Comparison of ENCODE assay signal across 17 cellular contexts in genomic region chr15:35040339-35041255, GRCh38. TPM values are rescaled to one million over a fixed set of nuclear protein-coding genes. Genes with fewer than 3 reads are reported as not detected.
DNase-seq lines count a peak whose midpoint lies in the region; ATAC-seq and TF ChIP-seq lines count a peak whose summit lies in the region.
"Had no signal": no experiment of that assay in that cellular context is flagged by ENCODE, and none has a peak within 500 bp of the region (broad histone marks: within the 10 kb centered on the region; RNA-seq: fewer than 3 reads in every experiment).

No MANE protein-coding gene starts in this region.

- H3K36me3 ChIP-seq in GM23338 (ENCODE audit: insufficient read depth): no peaks in the 10 kb centered on the region
- H3K36me3 ChIP-seq in OCI-LY7 (ENCODE audit: insufficient read depth, low read length): no peaks in the 10 kb centered on the region
- no peaks in the 10 kb centered on the region for H3K36me3 ChIP-seq in tibial artery
- H3K36me3 ChIP-seq: SJSA1 had no signal

- H3F3A ChIP-seq in GM23338 (replicated peaks; ENCODE audit: low read depth): peaks cover 5% of the 10 kb centered on the region

- CTCF ChIA-PET in OCI-LY7 (lab: Charles Lee; ENCODE audit: unreplicated experiment): no interaction called here
- CTCF ChIA-PET in activated CD4-positive, alpha-beta T cell treated with anti-CD3 and anti-CD28 coated beads, Interleukin-2, amount 10 ng/mL, durations not matched to agents 7 days and 5 days (lab: Charles Lee): no interaction called here

- H3K79me2 ChIP-seq in GM23338 (replicated peaks; ENCODE audit: insufficient read depth): no peaks in the 10 kb centered on the region
- no peaks in the 10 kb centered on the region for H3K79me2 ChIP-seq in OCI-LY7 (ENCODE audit: insufficient read depth, low read depth, low read length)

- H3K27ac Mint-ChIP-seq in GM23338: peak overlapping the region; percentile 3
- peak overlapping the region; percentile 38 for H3K27ac Mint-ChIP-seq in stimulated activated naive B cell treated with anti-CD40 and anti-IgM and Interleukin-4, amounts not matched to agents 10 μg/mL and 1 μg/mL and 100 μg/mL, for 72 hours
- no peak overlapping the region for H3K27ac Mint-ChIP-seq in activated CD4-positive, alpha-beta T cell treated with anti-CD3 and anti-CD28 coated beads, Interleukin-2, amount 10 ng/mL, durations not matched to agents 7 days and 5 days
- H3K27ac Mint-ChIP-seq: B cell; CD4-positive, alpha-beta T cell had no signal

- ATAC-seq in GM23338 (no peak), HG02763 (IDR thresholded peaks at IDR 0.05; ENCODE audit: unreplicated experiment) (no peak)
- peak; percentile 79 to 83 for ATAC-seq in stimulated activated naive B cell treated with anti-CD40 and anti-IgM and Interleukin-4, amounts not matched to agents 10 μg/mL and 1 μg/mL and 100 μg/mL, for 72 hours (replicated peaks)

- peaks cover 29% of the 10 kb centered on the region for H3K4me1 Mint-ChIP-seq in GM23338
- H3K4me1 Mint-ChIP-seq in stimulated activated naive B cell treated with anti-CD40 and anti-IgM and Interleukin-4, amounts not matched to agents 10 μg/mL and 1 μg/mL and 100 μg/mL, for 72 hours: peaks cover 5 to 7% of the 10 kb centered on the region in 2 donors
- H3K4me1 Mint-ChIP-seq in activated CD4-positive, alpha-beta T cell treated with anti-CD3 and anti-CD28 coated beads, Interleukin-2, amount 10 ng/mL, durations not matched to agents 7 days and 5 days: peaks cover 3% of the 10 kb centered on the region

- H3K27me3 Mint-ChIP-seq in GM23338 (ENCODE audit: insufficient read depth, low read depth, poor library complexity): peaks cover 6% of the 10 kb centered on the region
- H3K27me3 Mint-ChIP-seq in stimulated activated naive B cell treated with anti-CD40 and anti-IgM and Interleukin-4, amounts not matched to agents 10 μg/mL and 1 μg/mL and 100 μg/mL, for 72 hours: no peaks in the 10 kb centered on the region
- no peaks in the 10 kb centered on the region for H3K27me3 Mint-ChIP-seq in activated CD4-positive, alpha-beta T cell treated with anti-CD3 and anti-CD28 coated beads, Interleukin-2, amount 10 ng/mL, durations not matched to agents 7 days and 5 days
- H3K27me3 Mint-ChIP-seq: B cell; CD4-positive, alpha-beta T cell had no signal

- H2AFZ ChIP-seq in GM23338 (no peak overlapping the region), OCI-LY7 (ENCODE audit: low read length) (no peak overlapping the region)
- H2AFZ ChIP-seq: PC-9 had no signal

- H4K20me1 ChIP-seq in GM23338 (replicated peaks; ENCODE audit: insufficient read depth) (no peaks in the 10 kb centered on the region), OCI-LY7 (ENCODE audit: insufficient read depth, low read length) (no peaks in the 10 kb centered on the region)

- H3K9me2 ChIP-seq in GM23338 (ENCODE audit: insufficient read depth): no peaks in the 10 kb centered on the region
- no peaks in the 10 kb centered on the region; the same call in 1 of the 2 replicates for H3K9me2 ChIP-seq in OCI-LY7 (ENCODE audit: insufficient read depth, low read length)

- no peak for DNase-seq in GM23338 (ENCODE audit: low spot score)
- DNase-seq in NCI-H2227 treated with DMSO at 0.1 percent for 48 hours (lab: John Stamatoyannopoulos, UW): peak; percentile 36
- DNase-seq in cerebellar cortex (ENCODE audit: low spot score): peak; percentile 77
- DNase-seq in stimulated activated naive B cell treated with anti-CD40 and anti-IgM and Interleukin-4, amounts not matched to agents 10 μg/mL and 1 μg/mL and 100 μg/mL, for 72 hours: no peak
- no peak for DNase-seq in OCI-LY7 (ENCODE audit: low spot score)
- DNase-seq in activated CD4-positive, alpha-beta T cell treated with anti-CD3 and anti-CD28 coated beads, Interleukin-2, amount 10 ng/mL, durations not matched to agents 7 days and 5 days: no peak
- DNase-seq in tibial artery: no peak
- DNase-seq: Calu3; CD4-positive, alpha-beta T cell; H7; NCI-H187 treated with DMSO at 0.1 percent for 48 hours; NCI-H510A; NCI-H774; PC-9 had no signal

- TF ChIP-seq CTCF in GM23338 (conservative IDR thresholded peaks at IDR 0.05; ENCODE audit: low read depth in 2 of 2) (no peak), OCI-LY7 (conservative IDR thresholded peaks at IDR 0.05; ENCODE audit: low read length) (no peak), tibial artery (IDR thresholded peaks at IDR 0.05) (no peak)

- H3K9me3 Mint-ChIP-seq in GM23338: no peaks in the 10 kb centered on the region
- H3K9me3 Mint-ChIP-seq in stimulated activated naive B cell treated with anti-CD40 and anti-IgM and Interleukin-4, amounts not matched to agents 10 μg/mL and 1 μg/mL and 100 μg/mL, for 72 hours: peaks cover 0 to 2% of the 10 kb centered on the region in 2 donors
- no peaks in the 10 kb centered on the region for H3K9me3 Mint-ChIP-seq in activated CD4-positive, alpha-beta T cell treated with anti-CD3 and anti-CD28 coated beads, Interleukin-2, amount 10 ng/mL, durations not matched to agents 7 days and 5 days
- H3K9me3 Mint-ChIP-seq: CD4-positive, alpha-beta T cell had no signal

- H3K27ac ChIP-seq in GM23338 (ENCODE audit: low read depth) (peak overlapping the region; percentile 46), OCI-LY7 (ENCODE audit: low read depth, low read length, poor library complexity, severe bottlenecking) (no peak overlapping the region), tibial artery (no peak overlapping the region)
- H3K27ac ChIP-seq: SJSA1 had no signal

- H3K4me2 ChIP-seq in GM23338: no peak overlapping the region
- H3K4me2 ChIP-seq in OCI-LY7 (ENCODE audit: low read length): no peak overlapping the region

- H3K36me3 Mint-ChIP-seq in GM23338 (ENCODE audit: low read depth): peaks cover 3% of the 10 kb centered on the region; the same call in 1 of the 3 replicates
- H3K36me3 Mint-ChIP-seq in stimulated activated naive B cell treated with anti-CD40 and anti-IgM and Interleukin-4, amounts not matched to agents 10 μg/mL and 1 μg/mL and 100 μg/mL, for 72 hours: no peaks in the 10 kb centered on the region
- H3K36me3 Mint-ChIP-seq in activated CD4-positive, alpha-beta T cell treated with anti-CD3 and anti-CD28 coated beads, Interleukin-2, amount 10 ng/mL, durations not matched to agents 7 days and 5 days (ENCODE audit: low read depth): no peaks in the 10 kb centered on the region

- peaks cover 25% of the 10 kb centered on the region for H3K4me1 ChIP-seq in GM23338 (ENCODE audit: insufficient read depth)
- no peaks in the 10 kb centered on the region for H3K4me1 ChIP-seq in OCI-LY7 (ENCODE audit: insufficient read depth, low read length, poor library complexity, severe bottlenecking)
- no peaks in the 10 kb centered on the region for H3K4me1 ChIP-seq in tibial artery
- H3K4me1 ChIP-seq: SJSA1 had no signal

- intact Hi-C loops in OCI-LY7 (cut with micrococcal nuclease; ENCODE audit: unreplicated experiment) (no loop called here), tibial artery (cut with DNase I; ENCODE audit: low total_unique reads) (no loop called here)

- no peaks in the 10 kb centered on the region for H3K27me3 ChIP-seq in GM23338 (ENCODE audit: insufficient read depth)
- no peaks in the 10 kb centered on the region for H3K27me3 ChIP-seq in tibial artery
- H3K27me3 ChIP-seq: SJSA1 had no signal

- H3K9me3 ChIP-seq in OCI-LY7 (ENCODE audit: low read length) (no peaks in the 10 kb centered on the region), tibial artery (no peaks in the 10 kb centered on the region)
- H3K9me3 ChIP-seq: SJSA1 had no signal

- no peak overlapping the region for H3K4me3 Mint-ChIP-seq in GM23338
- H3K4me3 Mint-ChIP-seq in stimulated activated naive B cell treated with anti-CD40 and anti-IgM and Interleukin-4, amounts not matched to agents 10 μg/mL and 1 μg/mL and 100 μg/mL, for 72 hours: no peak overlapping the region
- no peak overlapping the region for H3K4me3 Mint-ChIP-seq in activated CD4-positive, alpha-beta T cell treated with anti-CD3 and anti-CD28 coated beads, Interleukin-2, amount 10 ng/mL, durations not matched to agents 7 days and 5 days
- H3K4me3 Mint-ChIP-seq: B cell; CD4-positive, alpha-beta T cell had no signal

- no peak overlapping the region for H3K4me3 ChIP-seq in GM23338
- H3K4me3 ChIP-seq in OCI-LY7 (ENCODE audit: low read depth, low read length, poor library complexity, severe bottlenecking): no peak overlapping the region
- no peak overlapping the region for H3K4me3 ChIP-seq in tibial artery
- H3K4me3 ChIP-seq: PC-9, SJSA1 had no signal

- no TSS peak for BruUV-seq in OCI-LY7 (replicated peaks; lab: Mats Ljungman, UMichigan)

- POLR2A ChIA-PET in OCI-LY7 (lab: Charles Lee): no interaction called here
- POLR2A ChIA-PET in activated CD4-positive, alpha-beta T cell treated with anti-CD3 and anti-CD28 coated beads, Interleukin-2, amount 10 ng/mL, durations not matched to agents 7 days and 5 days (lab: Charles Lee): no interaction called here

TF ChIP-seq in GM23338, 12 proteins besides CTCF, POLR2A, EP300 and RAD21 (continues in another document):
- TF ChIP-seq ZNF114 (CRISPR knock-in tag; IDR thresholded peaks at IDR 0.05): no peak
- TF ChIP-seq POLR2AphosphoS5 (IDR thresholded peaks at IDR 0.05; ENCODE audit: low read depth): no peak
- no peak for TF ChIP-seq ZNF331 (CRISPR knock-in tag; IDR thresholded peaks at IDR 0.05; ENCODE audit: low read depth)
- TF ChIP-seq CREB1 (CRISPR knock-in tag; IDR thresholded peaks at IDR 0.05; ENCODE audit: low read depth): no peak

RNA-seq across cellular contexts. Expression of gene NANOGP8, which starts 44.5 kb away (rescaled TPM):
- total RNA-seq in GM23338 (2014; rRNA removed; shearing (Covaris generic)): 49.6 and 53.4 TPM in 2 replicates
- 8.5 and 9.2 TPM in 2 replicates for polyA plus RNA-seq in GM23338 (2016; fragmentation: Nextera tagmentation; extraction: Ambion mirVana)
- not detected in 2 replicates for total RNA-seq in OCI-LY7 (2014; rRNA removed; shearing (Covaris generic))
- not detected in 2 replicates for total RNA-seq in OCI-LY7 (2022)
- not detected for total RNA-seq in activated CD4-positive, alpha-beta T cell treated with anti-CD3 and anti-CD28 coated beads, Interleukin-2, amount 10 ng/mL, durations not matched to agents 7 days and 5 days
- total RNA-seq: B cell; Calu3; CD4-positive, alpha-beta T cell; PC-9; SJSA1 had no signal

RNA-seq across cellular contexts. Expression of gene ZNF770, which starts 52.5 kb away (rescaled TPM):
- total RNA-seq in GM23338 (2014; rRNA removed; shearing (Covaris generic)): 130 and 140 TPM in 2 replicates
- polyA plus RNA-seq in GM23338 (2016; fragmentation: Nextera tagmentation; extraction: Ambion mirVana): 481 and 565 TPM in 2 replicates
- total RNA-seq in OCI-LY7 (2014; rRNA removed; shearing (Covaris generic)): 12.8 and 15.5 TPM in 2 replicates
- total RNA-seq in OCI-LY7 (2022): 29.8 and 30.0 TPM in 2 replicates
- total RNA-seq in activated CD4-positive, alpha-beta T cell treated with anti-CD3 and anti-CD28 coated beads, Interleukin-2, amount 10 ng/mL, durations not matched to agents 7 days and 5 days: 10 to 100 TPM; 37.7 to 46.7 TPM

Comparison
In these comparisons a context has a peak if more than half of its experiments do, and no peak if none do; other contexts are left out.
1. ATAC-seq: peak in stimulated activated naive B cell treated with anti-CD40 and anti-IgM and Interleukin-4, amounts not matched to agents 10 μg/mL and 1 μg/mL and 100 μg/mL, for 72 hours (2 of 2); none in GM23338 (single experiment) and HG02763 (single experiment).
2. DNase-seq: peak in NCI-H2227 treated with DMSO at 0.1 percent for 48 hours (single experiment) and cerebellar cortex (single experiment); none in GM23338 (single experiment), stimulated activated naive B cell treated with anti-CD40 and anti-IgM and Interleukin-4, amounts not matched to agents 10 μg/mL and 1 μg/mL and 100 μg/mL, for 72 hours (single experiment), OCI-LY7 (single experiment), activated CD4-positive, alpha-beta T cell treated with anti-CD3 and anti-CD28 coated beads, Interleukin-2, amount 10 ng/mL, durations not matched to agents 7 days and 5 days (single experiment) and tibial artery (0 of 2).
3. RNA of gene NANOGP8, which starts 44.5 kb away (total RNA-seq): 49.6 to 53.4 TPM in GM23338; not detected in activated CD4-positive, alpha-beta T cell treated with anti-CD3 and anti-CD28 coated beads, Interleukin-2, amount 10 ng/mL, durations not matched to agents 7 days and 5 days and not detected in OCI-LY7; every median in the first group is over 10 times any median in the second.